21 cellular contexts compared by ENCODE assay signal in genomic region chr18:9666548-9666947, GRCh38.
"Had no signal": no experiment of that assay in that cellular context is flagged by ENCODE, and none has a peak within 500 bp of the region (broad histone marks: within the 10 kb centered on the region; RNA-seq: fewer than 3 reads in every experiment).

No MANE protein-coding gene starts in this region.

- H3K27me3 ChIP-seq: dorsolateral prefrontal cortex, esophagus squamous epithelium, gastrocnemius medialis, heart right ventricle, left lung had no signal

- H3K9me3 ChIP-seq: esophagus squamous epithelium, gastrocnemius medialis, heart right ventricle, left lung, lower lobe of right lung, mucosa of descending colon had no signal

- H3K36me3 ChIP-seq: esophagus squamous epithelium, gastrocnemius medialis, heart right ventricle, left lung, lower lobe of right lung had no signal

- H3K4me1 ChIP-seq: gastrocnemius medialis, heart right ventricle, left lung, lower lobe of right lung had no signal

- DNase-seq: dermis blood vessel endothelial cell; dorsolateral prefrontal cortex; effector CD4-positive, alpha-beta T cell; effector memory CD4-positive, alpha-beta T cell; esophagus squamous epithelium; foreskin fibroblast; foreskin melanocyte; gastrocnemius medialis; glutamatergic neuron; head of caudate nucleus; heart right ventricle; hippocampal formation; left cardiac atrium; left lung; left ventricle myocardium superior; lower lobe of right lung; mesenchymal stem cell; mucosa of descending colon; naive B cell; naive thymus-derived CD8-positive, alpha-beta T cell had no signal

- H3K27ac ChIP-seq: coronary artery, dorsolateral prefrontal cortex, esophagus squamous epithelium, gastrocnemius medialis, heart right ventricle, left lung, lower lobe of right lung had no signal

- H3K4me3 ChIP-seq: coronary artery, dorsolateral prefrontal cortex, esophagus squamous epithelium, gastrocnemius medialis, heart right ventricle, left lung, lower lobe of right lung, mucosa of descending colon had no signal
